1 cellular context compared by ENCODE assay signal in the genomic region with DNA sequence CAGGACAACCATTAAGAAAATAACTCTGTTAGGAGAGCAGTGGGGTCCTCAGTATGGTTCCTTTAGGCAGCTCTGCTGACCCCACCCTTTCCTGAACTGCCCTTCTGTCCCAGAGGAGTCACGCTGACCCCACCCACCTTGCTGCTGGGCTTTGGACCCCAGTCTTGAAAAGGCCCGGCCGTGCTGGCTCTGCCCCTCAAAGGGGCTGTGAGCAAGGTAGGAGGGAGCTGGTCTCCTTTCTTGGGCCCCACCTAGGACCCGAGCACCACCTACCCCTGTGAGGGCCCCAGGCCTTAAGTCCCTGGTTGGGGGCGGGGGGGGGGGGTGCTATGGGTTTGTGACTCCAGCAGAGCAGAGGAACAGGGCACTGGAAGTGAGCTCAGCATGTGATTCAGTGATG.
TF ChIP-seq lines count a peak whose summit lies in the region.

No MANE protein-coding gene starts in this region.

TF ChIP-seq in endothelial cell of umbilical vein, 7 proteins besides CTCF, POLR2A, EP300 and RAD21:
- TF ChIP-seq EZH2 (IDR thresholded peaks at IDR 0.05; ENCODE audit: borderline replicate concordance, low read depth, low read length, severe bottlenecking) (no peak), JUN (IDR thresholded peaks at IDR 0.05; ENCODE audit: borderline replicate concordance, insufficient read depth, insufficient read length, low read depth) (no peak), GATA2 (IDR thresholded peaks at IDR 0.05; ENCODE audit: insufficient read depth, insufficient read length, low read depth, low read length) (no peak), POLR2AphosphoS5 (IDR thresholded peaks at IDR 0.05; ENCODE audit: insufficient read depth, low read depth, low read length) (no peak), MYC (IDR thresholded peaks at IDR 0.05; ENCODE audit: low read depth, low read length) (no peak), FOS (IDR thresholded peaks at IDR 0.05; ENCODE audit: borderline replicate concordance, insufficient read depth, low read length) (no peak)
- TF ChIP-seq, protein P1, sequence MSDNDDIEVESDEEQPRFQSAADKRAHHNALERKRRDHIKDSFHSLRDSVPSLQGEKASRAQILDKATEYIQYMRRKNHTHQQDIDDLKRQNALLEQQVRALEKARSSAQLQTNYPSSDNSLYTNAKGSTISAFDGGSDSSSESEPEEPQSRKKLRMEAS (IDR thresholded peaks at IDR 0.05; ENCODE audit: insufficient read depth, insufficient read length), result no peak
